Comparison of ENCODE assay signal across 1 cellular context in the genomic region with DNA sequence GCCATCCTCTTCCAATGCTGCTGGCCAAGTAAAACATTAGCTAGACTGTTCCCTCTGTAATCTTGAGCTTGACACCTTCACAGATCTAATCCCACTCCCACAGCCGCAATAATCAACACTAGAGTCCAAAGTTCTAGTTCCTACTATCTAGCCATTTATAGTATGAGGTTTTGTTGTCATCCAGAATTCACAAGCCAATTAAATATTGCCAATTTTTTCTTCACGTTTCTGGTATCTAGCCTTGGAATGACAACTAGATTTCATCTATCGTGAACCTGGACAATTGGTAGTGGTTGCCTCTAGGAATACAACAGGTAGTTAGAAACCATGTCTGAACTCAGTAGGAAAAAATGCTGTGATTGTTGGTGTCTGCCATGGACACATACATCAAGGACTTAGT.
TF ChIP-seq lines count a peak whose summit lies in the region.

No MANE protein-coding gene starts in this region.

TF ChIP-seq in HepG2, 621 proteins besides CTCF, POLR2A, EP300 and RAD21 (continued from another document and continues in another):
- TF ChIP-seq, protein P1, sequence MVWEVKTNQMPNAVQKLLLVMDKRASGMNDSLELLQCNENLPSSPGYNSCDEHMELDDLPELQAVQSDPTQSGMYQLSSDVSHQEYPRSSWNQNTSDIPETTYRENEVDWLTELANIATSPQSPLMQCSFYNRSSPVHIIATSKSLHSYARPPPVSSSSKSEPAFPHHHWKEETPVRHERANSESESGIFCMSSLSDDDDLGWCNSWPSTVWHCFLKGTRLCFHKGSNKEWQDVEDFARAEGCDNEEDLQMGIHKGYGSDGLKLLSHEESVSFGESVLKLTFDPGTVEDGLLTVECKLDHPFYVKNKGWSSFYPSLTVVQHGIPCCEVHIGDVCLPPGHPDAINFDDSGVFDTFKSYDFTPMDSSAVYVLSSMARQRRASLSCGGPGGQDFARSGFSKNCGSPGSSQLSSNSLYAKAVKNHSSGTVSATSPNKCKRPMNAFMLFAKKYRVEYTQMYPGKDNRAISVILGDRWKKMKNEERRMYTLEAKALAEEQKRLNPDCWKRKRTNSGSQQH (CRISPR knock-in tag; IDR thresholded peaks at IDR 0.05; ENCODE audit: low read depth): no peak
- TF ChIP-seq, protein P2, sequence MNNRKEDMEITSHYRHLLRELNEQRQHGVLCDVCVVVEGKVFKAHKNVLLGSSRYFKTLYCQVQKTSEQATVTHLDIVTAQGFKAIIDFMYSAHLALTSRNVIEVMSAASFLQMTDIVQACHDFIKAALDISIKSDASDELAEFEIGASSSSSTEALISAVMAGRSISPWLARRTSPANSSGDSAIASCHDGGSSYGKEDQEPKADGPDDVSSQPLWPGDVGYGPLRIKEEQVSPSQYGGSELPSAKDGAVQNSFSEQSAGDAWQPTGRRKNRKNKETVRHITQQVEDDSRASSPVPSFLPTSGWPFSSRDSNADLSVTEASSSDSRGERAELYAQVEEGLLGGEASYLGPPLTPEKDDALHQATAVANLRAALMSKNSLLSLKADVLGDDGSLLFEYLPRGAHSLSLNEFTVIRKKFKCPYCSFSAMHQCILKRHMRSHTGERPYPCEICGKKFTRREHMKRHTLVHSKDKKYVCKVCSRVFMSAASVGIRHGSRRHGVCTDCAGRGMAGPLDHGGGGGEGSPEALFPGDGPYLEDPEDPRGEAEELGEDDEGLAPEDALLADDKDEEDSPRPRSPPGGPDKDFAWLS (CRISPR knock-in tag; IDR thresholded peaks at IDR 0.05; ENCODE audit: borderline replicate concordance): no peak
- TF ChIP-seq MYNN (CRISPR knock-in tag; IDR thresholded peaks at IDR 0.05; ENCODE audit: low read depth) (no peak), BHLHE40 (IDR thresholded peaks at IDR 0.05; ENCODE audit: low read length) (no peak), NR2F6 (IDR thresholded peaks at IDR 0.05) (no peak), NR2F6 (CRISPR knock-in tag; IDR thresholded peaks at IDR 0.05) (0 out of 2 replicates have a peak, but pooled peaks have one; percentile 18), HDAC1 (CRISPR knock-in tag; IDR thresholded peaks at IDR 0.05) (peak; percentile 71), KLF16 (CRISPR knock-in tag; IDR thresholded peaks at IDR 0.05) (peak in 1 of 2 experiments; percentile 54; a peak in 1 of 4 replicates), ZBTB3 (CRISPR knock-in tag; IDR thresholded peaks at IDR 0.05; ENCODE audit: borderline replicate concordance, low read depth) (no peak), ZNF703 (CRISPR knock-in tag; IDR thresholded peaks at IDR 0.05; ENCODE audit: borderline replicate concordance) (no peak), ZC3H4 (CRISPR knock-in tag; IDR thresholded peaks at IDR 0.05; ENCODE audit: borderline replicate concordance) (no peak), HDAC2 (CRISPR knock-in tag; IDR thresholded peaks at IDR 0.05) (peak; percentile 74), GZF1 (CRISPR knock-in tag; IDR thresholded peaks at IDR 0.05) (no peak), CC2D1A (CRISPR knock-in tag; IDR thresholded peaks at IDR 0.05) (no peak), FOXA1 (IDR thresholded peaks at IDR 0.05) (no peak), FOXA1 (CRISPR knock-in tag; IDR thresholded peaks at IDR 0.05) (peak; percentile 79), GATA4 (IDR thresholded peaks at IDR 0.05; ENCODE audit: borderline replicate concordance, low read depth) (0 out of 2 replicates have a peak, but pooled peaks have one; percentile 28), SALL1 (CRISPR knock-in tag; IDR thresholded peaks at IDR 0.05) (peak; percentile 63; the same call in 1 of the 2 replicates), SAP130 (CRISPR knock-in tag; IDR thresholded peaks at IDR 0.05; ENCODE audit: low read depth) (peak; percentile 85), TCF7 (IDR thresholded peaks at IDR 0.05; ENCODE audit: low read depth) (peak; percentile 44; the same call in 1 of the 2 replicates), ZSCAN20 (CRISPR knock-in tag; IDR thresholded peaks at IDR 0.05; ENCODE audit: borderline replicate concordance) (no peak), NCOA2 (CRISPR knock-in tag; IDR thresholded peaks at IDR 0.05) (peak; percentile 72), GABPA (IDR thresholded peaks at IDR 0.05; ENCODE audit: low read depth, low read length) (no peak), GABPA (CRISPR knock-in tag; IDR thresholded peaks at IDR 0.05; ENCODE audit: low read depth) (0 out of 2 replicates have a peak, but pooled peaks have one; percentile 29), MXD4 (CRISPR knock-in tag; IDR thresholded peaks at IDR 0.05) (peak; percentile 33; the same call in 1 of the 2 replicates), DNMT3B (CRISPR knock-in tag; conservative IDR thresholded peaks at IDR 0.05) (no peak), SP5 (CRISPR knock-in tag; IDR thresholded peaks at IDR 0.05; ENCODE audit: borderline replicate concordance, low read depth) (peak; percentile 98), ZNF772 (CRISPR knock-in tag; IDR thresholded peaks at IDR 0.05) (peak; percentile 34; the same call in 1 of the 2 replicates), ZNF556 (CRISPR knock-in tag; IDR thresholded peaks at IDR 0.05; ENCODE audit: borderline replicate concordance) (no peak), ARID2 (CRISPR knock-in tag; IDR thresholded peaks at IDR 0.05; ENCODE audit: borderline replicate concordance) (no peak)
- TF ChIP-seq, protein P3, sequence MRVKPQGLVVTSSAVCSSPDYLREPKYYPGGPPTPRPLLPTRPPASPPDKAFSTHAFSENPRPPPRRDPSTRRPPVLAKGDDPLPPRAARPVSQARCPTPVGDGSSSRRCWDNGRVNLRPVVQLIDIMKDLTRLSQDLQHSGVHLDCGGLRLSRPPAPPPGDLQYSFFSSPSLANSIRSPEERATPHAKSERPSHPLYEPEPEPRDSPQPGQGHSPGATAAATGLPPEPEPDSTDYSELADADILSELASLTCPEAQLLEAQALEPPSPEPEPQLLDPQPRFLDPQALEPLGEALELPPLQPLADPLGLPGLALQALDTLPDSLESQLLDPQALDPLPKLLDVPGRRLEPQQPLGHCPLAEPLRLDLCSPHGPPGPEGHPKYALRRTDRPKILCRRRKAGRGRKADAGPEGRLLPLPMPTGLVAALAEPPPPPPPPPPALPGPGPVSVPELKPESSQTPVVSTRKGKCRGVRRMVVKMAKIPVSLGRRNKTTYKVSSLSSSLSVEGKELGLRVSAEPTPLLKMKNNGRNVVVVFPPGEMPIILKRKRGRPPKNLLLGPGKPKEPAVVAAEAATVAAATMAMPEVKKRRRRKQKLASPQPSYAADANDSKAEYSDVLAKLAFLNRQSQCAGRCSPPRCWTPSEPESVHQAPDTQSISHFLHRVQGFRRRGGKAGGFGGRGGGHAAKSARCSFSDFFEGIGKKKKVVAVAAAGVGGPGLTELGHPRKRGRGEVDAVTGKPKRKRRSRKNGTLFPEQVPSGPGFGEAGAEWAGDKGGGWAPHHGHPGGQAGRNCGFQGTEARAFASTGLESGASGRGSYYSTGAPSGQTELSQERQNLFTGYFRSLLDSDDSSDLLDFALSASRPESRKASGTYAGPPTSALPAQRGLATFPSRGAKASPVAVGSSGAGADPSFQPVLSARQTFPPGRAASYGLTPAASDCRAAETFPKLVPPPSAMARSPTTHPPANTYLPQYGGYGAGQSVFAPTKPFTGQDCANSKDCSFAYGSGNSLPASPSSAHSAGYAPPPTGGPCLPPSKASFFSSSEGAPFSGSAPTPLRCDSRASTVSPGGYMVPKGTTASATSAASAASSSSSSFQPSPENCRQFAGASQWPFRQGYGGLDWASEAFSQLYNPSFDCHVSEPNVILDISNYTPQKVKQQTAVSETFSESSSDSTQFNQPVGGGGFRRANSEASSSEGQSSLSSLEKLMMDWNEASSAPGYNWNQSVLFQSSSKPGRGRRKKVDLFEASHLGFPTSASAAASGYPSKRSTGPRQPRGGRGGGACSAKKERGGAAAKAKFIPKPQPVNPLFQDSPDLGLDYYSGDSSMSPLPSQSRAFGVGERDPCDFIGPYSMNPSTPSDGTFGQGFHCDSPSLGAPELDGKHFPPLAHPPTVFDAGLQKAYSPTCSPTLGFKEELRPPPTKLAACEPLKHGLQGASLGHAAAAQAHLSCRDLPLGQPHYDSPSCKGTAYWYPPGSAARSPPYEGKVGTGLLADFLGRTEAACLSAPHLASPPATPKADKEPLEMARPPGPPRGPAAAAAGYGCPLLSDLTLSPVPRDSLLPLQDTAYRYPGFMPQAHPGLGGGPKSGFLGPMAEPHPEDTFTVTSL (CRISPR knock-in tag; IDR thresholded peaks at IDR 0.05; ENCODE audit: borderline replicate concordance): peak; percentile 81; the same call in 1 of the 2 replicates
- TF ChIP-seq, protein P4, sequence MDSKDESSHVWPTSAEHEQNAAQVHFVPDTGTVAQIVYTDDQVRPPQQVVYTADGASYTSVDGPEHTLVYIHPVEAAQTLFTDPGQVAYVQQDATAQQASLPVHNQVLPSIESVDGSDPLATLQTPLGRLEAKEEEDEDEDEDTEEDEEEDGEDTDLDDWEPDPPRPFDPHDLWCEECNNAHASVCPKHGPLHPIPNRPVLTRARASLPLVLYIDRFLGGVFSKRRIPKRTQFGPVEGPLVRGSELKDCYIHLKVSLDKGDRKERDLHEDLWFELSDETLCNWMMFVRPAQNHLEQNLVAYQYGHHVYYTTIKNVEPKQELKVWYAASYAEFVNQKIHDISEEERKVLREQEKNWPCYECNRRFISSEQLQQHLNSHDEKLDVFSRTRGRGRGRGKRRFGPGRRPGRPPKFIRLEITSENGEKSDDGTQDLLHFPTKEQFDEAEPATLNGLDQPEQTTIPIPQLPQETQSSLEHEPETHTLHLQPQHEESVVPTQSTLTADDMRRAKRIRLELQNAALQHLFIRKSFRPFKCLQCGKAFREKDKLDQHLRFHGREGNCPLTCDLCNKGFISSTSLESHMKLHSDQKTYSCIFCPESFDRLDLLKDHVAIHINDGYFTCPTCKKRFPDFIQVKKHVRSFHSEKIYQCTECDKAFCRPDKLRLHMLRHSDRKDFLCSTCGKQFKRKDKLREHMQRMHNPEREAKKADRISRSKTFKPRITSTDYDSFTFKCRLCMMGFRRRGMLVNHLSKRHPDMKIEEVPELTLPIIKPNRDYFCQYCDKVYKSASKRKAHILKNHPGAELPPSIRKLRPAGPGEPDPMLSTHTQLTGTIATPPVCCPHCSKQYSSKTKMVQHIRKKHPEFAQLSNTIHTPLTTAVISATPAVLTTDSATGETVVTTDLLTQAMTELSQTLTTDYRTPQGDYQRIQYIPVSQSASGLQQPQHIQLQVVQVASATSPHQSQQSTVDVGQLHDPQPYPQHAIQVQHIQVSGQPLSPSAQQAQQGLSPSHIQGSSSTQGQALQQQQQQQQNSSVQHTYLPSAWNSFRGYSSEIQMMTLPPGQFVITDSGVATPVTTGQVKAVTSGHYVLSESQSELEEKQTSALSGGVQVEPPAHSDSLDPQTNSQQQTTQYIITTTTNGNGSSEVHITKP (CRISPR knock-in tag; IDR thresholded peaks at IDR 0.05; ENCODE audit: low read depth): peak; percentile 69; the same call in 1 of the 2 replicates
- TF ChIP-seq, protein P5, sequence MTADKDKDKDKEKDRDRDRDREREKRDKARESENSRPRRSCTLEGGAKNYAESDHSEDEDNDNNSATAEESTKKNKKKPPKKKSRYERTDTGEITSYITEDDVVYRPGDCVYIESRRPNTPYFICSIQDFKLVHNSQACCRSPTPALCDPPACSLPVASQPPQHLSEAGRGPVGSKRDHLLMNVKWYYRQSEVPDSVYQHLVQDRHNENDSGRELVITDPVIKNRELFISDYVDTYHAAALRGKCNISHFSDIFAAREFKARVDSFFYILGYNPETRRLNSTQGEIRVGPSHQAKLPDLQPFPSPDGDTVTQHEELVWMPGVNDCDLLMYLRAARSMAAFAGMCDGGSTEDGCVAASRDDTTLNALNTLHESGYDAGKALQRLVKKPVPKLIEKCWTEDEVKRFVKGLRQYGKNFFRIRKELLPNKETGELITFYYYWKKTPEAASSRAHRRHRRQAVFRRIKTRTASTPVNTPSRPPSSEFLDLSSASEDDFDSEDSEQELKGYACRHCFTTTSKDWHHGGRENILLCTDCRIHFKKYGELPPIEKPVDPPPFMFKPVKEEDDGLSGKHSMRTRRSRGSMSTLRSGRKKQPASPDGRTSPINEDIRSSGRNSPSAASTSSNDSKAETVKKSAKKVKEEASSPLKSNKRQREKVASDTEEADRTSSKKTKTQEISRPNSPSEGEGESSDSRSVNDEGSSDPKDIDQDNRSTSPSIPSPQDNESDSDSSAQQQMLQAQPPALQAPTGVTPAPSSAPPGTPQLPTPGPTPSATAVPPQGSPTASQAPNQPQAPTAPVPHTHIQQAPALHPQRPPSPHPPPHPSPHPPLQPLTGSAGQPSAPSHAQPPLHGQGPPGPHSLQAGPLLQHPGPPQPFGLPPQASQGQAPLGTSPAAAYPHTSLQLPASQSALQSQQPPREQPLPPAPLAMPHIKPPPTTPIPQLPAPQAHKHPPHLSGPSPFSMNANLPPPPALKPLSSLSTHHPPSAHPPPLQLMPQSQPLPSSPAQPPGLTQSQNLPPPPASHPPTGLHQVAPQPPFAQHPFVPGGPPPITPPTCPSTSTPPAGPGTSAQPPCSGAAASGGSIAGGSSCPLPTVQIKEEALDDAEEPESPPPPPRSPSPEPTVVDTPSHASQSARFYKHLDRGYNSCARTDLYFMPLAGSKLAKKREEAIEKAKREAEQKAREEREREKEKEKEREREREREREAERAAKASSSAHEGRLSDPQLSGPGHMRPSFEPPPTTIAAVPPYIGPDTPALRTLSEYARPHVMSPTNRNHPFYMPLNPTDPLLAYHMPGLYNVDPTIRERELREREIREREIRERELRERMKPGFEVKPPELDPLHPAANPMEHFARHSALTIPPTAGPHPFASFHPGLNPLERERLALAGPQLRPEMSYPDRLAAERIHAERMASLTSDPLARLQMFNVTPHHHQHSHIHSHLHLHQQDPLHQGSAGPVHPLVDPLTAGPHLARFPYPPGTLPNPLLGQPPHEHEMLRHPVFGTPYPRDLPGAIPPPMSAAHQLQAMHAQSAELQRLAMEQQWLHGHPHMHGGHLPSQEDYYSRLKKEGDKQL (CRISPR knock-in tag; IDR thresholded peaks at IDR 0.05; ENCODE audit: low read depth): peak; percentile 52; the same call in 1 of the 2 replicates
- TF ChIP-seq, protein P6, sequence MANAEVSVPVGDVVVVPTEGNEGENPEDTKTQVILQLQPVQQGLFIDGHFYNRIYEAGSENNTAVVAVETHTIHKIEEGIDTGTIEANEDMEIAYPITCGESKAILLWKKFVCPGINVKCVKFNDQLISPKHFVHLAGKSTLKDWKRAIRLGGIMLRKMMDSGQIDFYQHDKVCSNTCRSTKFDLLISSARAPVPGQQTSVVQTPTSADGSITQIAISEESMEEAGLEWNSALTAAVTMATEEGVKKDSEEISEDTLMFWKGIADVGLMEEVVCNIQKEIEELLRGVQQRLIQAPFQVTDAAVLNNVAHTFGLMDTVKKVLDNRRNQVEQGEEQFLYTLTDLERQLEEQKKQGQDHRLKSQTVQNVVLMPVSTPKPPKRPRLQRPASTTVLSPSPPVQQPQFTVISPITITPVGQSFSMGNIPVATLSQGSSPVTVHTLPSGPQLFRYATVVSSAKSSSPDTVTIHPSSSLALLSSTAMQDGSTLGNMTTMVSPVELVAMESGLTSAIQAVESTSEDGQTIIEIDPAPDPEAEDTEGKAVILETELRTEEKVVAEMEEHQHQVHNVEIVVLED (CRISPR knock-in tag; IDR thresholded peaks at IDR 0.05; ENCODE audit: borderline replicate concordance): no peak
